ENCODE assay signal across 1 cellular context in genomic region chr12:46494424-46494823, GRCh38.
TF ChIP-seq lines count a peak whose summit lies in the region.

No MANE protein-coding gene starts in this region.

TF ChIP-seq in HepG2, 621 proteins besides CTCF, POLR2A, EP300 and RAD21 (continued from another document and continues in another):
- TF ChIP-seq, protein P1, sequence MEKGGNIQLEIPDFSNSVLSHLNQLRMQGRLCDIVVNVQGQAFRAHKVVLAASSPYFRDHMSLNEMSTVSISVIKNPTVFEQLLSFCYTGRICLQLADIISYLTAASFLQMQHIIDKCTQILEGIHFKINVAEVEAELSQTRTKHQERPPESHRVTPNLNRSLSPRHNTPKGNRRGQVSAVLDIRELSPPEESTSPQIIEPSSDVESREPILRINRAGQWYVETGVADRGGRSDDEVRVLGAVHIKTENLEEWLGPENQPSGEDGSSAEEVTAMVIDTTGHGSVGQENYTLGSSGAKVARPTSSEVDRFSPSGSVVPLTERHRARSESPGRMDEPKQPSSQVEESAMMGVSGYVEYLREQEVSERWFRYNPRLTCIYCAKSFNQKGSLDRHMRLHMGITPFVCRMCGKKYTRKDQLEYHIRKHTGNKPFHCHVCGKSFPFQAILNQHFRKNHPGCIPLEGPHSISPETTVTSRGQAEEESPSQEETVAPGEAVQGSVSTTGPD (CRISPR knock-in tag; IDR thresholded peaks at IDR 0.05): peak; percentile 79
- TF ChIP-seq ETV6 (CRISPR knock-in tag; conservative IDR thresholded peaks at IDR 0.05) (no peak), ZBTB7B (CRISPR knock-in tag; IDR thresholded peaks at IDR 0.05) (0 out of 2 replicates have a peak, but pooled peaks have one; percentile 30), YEATS2 (CRISPR knock-in tag; IDR thresholded peaks at IDR 0.05; ENCODE audit: borderline replicate concordance) (no peak), ZNF780A (CRISPR knock-in tag; IDR thresholded peaks at IDR 0.05) (no peak), ZNF614 (CRISPR knock-in tag; IDR thresholded peaks at IDR 0.05; ENCODE audit: borderline replicate concordance) (no peak), RBFOX2 (IDR thresholded peaks at IDR 0.05; ENCODE audit: low read depth, low read length) (peak; percentile 39; the same call in 1 of the 2 replicates), ZNF557 (CRISPR knock-in tag; IDR thresholded peaks at IDR 0.05) (no peak), TEAD2 (CRISPR knock-in tag; IDR thresholded peaks at IDR 0.05) (no peak), PRPF4 (IDR thresholded peaks at IDR 0.05; ENCODE audit: low read depth, low read length, poor library complexity, severe bottlenecking) (no peak), ZNF800 (CRISPR knock-in tag; IDR thresholded peaks at IDR 0.05) (no peak), NFE2L2 (IDR thresholded peaks at IDR 0.05; ENCODE audit: low read length) (no peak), ARNT (IDR thresholded peaks at IDR 0.05) (no peak), ZNF761 (CRISPR knock-in tag; conservative IDR thresholded peaks at IDR 0.05) (no peak), PRDM10 (CRISPR knock-in tag; IDR thresholded peaks at IDR 0.05; ENCODE audit: low read depth) (0 out of 2 replicates have a peak, but pooled peaks have one; percentile 22), SMYD3 (CRISPR knock-in tag; IDR thresholded peaks at IDR 0.05) (no peak), RFX3 (CRISPR knock-in tag; IDR thresholded peaks at IDR 0.05) (no peak), ZSCAN21 (CRISPR knock-in tag; IDR thresholded peaks at IDR 0.05; ENCODE audit: borderline replicate concordance) (no peak), ZNF652 (CRISPR knock-in tag; IDR thresholded peaks at IDR 0.05; ENCODE audit: borderline replicate concordance, low read depth) (peak; percentile 62; the same call in 1 of the 2 replicates), AKAP8 (CRISPR knock-in tag; IDR thresholded peaks at IDR 0.05) (no peak), MED1 (CRISPR knock-in tag; IDR thresholded peaks at IDR 0.05) (peak; percentile 89), ZNF879 (CRISPR knock-in tag; IDR thresholded peaks at IDR 0.05) (no peak), ZC3H4 (CRISPR knock-in tag; IDR thresholded peaks at IDR 0.05; ENCODE audit: borderline replicate concordance) (no peak), ZBTB1 (CRISPR knock-in tag; IDR thresholded peaks at IDR 0.05; ENCODE audit: borderline replicate concordance) (no peak), PHB2 (IDR thresholded peaks at IDR 0.05; ENCODE audit: partially characterized antibody) (no peak), STAG1 (CRISPR knock-in tag; IDR thresholded peaks at IDR 0.05) (peak; percentile 37), MEF2D (CRISPR knock-in tag; IDR thresholded peaks at IDR 0.05) (no peak), KLF11 (CRISPR knock-in tag; IDR thresholded peaks at IDR 0.05) (no peak), ZNF33B (CRISPR knock-in tag; IDR thresholded peaks at IDR 0.05) (no peak), ZNF816 (CRISPR knock-in tag; IDR thresholded peaks at IDR 0.05; ENCODE audit: borderline replicate concordance) (no peak)
- TF ChIP-seq, protein P2, sequence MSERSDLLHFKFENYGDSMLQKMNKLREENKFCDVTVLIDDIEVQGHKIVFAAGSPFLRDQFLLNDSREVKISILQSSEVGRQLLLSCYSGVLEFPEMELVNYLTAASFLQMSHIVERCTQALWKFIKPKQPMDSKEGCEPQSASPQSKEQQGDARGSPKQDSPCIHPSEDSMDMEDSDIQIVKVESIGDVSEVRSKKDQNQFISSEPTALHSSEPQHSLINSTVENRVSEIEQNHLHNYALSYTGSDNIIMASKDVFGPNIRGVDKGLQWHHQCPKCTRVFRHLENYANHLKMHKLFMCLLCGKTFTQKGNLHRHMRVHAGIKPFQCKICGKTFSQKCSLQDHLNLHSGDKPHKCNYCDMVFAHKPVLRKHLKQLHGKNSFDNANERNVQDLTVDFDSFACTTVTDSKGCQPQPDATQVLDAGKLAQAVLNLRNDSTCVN (CRISPR knock-in tag; IDR thresholded peaks at IDR 0.05; ENCODE audit: borderline replicate concordance): no peak
- TF ChIP-seq, protein P3, sequence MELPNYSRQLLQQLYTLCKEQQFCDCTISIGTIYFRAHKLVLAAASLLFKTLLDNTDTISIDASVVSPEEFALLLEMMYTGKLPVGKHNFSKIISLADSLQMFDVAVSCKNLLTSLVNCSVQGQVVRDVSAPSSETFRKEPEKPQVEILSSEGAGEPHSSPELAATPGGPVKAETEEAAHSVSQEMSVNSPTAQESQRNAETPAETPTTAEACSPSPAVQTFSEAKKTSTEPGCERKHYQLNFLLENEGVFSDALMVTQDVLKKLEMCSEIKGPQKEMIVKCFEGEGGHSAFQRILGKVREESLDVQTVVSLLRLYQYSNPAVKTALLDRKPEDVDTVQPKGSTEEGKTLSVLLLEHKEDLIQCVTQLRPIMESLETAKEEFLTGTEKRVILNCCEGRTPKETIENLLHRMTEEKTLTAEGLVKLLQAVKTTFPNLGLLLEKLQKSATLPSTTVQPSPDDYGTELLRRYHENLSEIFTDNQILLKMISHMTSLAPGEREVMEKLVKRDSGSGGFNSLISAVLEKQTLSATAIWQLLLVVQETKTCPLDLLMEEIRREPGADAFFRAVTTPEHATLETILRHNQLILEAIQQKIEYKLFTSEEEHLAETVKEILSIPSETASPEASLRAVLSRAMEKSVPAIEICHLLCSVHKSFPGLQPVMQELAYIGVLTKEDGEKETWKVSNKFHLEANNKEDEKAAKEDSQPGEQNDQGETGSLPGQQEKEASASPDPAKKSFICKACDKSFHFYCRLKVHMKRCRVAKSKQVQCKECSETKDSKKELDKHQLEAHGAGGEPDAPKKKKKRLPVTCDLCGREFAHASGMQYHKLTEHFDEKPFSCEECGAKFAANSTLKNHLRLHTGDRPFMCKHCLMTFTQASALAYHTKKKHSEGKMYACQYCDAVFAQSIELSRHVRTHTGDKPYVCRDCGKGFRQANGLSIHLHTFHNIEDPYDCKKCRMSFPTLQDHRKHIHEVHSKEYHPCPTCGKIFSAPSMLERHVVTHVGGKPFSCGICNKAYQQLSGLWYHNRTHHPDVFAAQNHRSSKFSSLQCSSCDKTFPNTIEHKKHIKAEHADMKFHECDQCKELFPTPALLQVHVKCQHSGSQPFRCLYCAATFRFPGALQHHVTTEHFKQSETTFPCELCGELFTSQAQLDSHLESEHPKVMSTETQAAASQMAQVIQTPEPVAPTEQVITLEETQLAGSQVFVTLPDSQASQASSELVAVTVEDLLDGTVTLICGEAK (IDR thresholded peaks at IDR 0.05): no peak
- TF ChIP-seq, protein P3 (CRISPR knock-in tag; IDR thresholded peaks at IDR 0.05): no peak
- TF ChIP-seq, protein P4, sequence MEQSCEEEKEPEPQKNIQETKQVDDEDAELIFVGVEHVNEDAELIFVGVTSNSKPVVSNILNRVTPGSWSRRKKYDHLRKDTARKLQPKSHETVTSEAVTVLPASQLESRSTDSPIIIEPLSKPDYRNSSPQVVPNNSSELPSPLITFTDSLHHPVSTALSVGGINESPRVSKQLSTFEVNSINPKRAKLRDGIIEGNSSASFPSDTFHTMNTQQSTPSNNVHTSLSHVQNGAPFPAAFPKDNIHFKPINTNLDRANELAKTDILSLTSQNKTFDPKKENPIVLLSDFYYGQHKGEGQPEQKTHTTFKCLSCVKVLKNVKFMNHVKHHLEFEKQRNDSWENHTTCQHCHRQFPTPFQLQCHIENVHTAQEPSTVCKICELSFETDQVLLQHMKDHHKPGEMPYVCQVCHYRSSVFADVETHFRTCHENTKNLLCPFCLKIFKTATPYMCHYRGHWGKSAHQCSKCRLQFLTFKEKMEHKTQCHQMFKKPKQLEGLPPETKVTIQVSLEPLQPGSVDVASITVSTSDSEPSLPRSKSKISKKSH (CRISPR knock-in tag; IDR thresholded peaks at IDR 0.05; ENCODE audit: borderline replicate concordance): no peak
- TF ChIP-seq, protein P5, sequence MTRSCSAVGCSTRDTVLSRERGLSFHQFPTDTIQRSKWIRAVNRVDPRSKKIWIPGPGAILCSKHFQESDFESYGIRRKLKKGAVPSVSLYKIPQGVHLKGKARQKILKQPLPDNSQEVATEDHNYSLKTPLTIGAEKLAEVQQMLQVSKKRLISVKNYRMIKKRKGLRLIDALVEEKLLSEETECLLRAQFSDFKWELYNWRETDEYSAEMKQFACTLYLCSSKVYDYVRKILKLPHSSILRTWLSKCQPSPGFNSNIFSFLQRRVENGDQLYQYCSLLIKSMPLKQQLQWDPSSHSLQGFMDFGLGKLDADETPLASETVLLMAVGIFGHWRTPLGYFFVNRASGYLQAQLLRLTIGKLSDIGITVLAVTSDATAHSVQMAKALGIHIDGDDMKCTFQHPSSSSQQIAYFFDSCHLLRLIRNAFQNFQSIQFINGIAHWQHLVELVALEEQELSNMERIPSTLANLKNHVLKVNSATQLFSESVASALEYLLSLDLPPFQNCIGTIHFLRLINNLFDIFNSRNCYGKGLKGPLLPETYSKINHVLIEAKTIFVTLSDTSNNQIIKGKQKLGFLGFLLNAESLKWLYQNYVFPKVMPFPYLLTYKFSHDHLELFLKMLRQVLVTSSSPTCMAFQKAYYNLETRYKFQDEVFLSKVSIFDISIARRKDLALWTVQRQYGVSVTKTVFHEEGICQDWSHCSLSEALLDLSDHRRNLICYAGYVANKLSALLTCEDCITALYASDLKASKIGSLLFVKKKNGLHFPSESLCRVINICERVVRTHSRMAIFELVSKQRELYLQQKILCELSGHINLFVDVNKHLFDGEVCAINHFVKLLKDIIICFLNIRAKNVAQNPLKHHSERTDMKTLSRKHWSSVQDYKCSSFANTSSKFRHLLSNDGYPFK (CRISPR knock-in tag; IDR thresholded peaks at IDR 0.05; ENCODE audit: borderline replicate concordance): no peak
- TF ChIP-seq, protein P6, sequence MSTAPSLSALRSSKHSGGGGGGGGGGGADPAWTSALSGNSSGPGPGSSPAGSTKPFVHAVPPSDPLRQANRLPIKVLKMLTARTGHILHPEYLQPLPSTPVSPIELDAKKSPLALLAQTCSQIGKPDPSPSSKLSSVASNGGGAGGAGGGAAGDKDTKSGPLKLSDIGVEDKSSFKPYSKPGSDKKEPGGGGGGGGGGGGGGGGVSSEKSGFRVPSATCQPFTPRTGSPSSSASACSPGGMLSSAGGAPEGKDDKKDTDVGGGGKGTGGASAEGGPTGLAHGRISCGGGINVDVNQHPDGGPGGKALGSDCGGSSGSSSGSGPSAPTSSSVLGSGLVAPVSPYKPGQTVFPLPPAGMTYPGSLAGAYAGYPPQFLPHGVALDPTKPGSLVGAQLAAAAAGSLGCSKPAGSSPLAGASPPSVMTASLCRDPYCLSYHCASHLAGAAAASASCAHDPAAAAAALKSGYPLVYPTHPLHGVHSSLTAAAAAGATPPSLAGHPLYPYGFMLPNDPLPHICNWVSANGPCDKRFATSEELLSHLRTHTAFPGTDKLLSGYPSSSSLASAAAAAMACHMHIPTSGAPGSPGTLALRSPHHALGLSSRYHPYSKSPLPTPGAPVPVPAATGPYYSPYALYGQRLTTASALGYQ (CRISPR knock-in tag; IDR thresholded peaks at IDR 0.05): no peak
